ENCODE assay signal across 12 cellular contexts in the genomic region with DNA sequence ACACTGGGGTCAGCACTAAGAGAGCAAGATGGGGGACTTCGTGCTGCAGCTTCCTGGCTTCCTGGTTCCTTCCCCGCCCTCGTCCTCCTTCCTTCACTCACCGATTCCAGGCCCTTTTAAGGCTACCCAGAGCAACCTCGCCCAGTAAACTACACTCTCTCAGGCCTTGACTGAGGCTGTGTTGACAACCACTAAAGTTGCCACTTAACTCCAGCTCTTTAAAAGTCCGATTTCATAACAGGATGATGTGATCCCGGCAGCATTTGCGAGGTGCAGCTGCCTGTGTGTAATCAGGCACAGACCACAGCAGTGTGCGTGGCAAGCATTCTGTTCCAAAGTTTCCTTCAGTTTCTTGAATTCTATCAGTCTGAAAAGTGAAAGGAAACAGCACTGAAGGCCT.
DNase-seq lines count a peak whose midpoint lies in the region; ATAC-seq and TF ChIP-seq lines count a peak whose summit lies in the region.
"Had no signal": no experiment of that assay in that cellular context is flagged by ENCODE, and none has a peak within 500 bp of the region (broad histone marks: within the 10 kb centered on the region; RNA-seq: fewer than 3 reads in every experiment).

No MANE protein-coding gene starts in this region.

- WGBS in psoas muscle, 3 donors = 21 to 37% (median 28%) methylated on average over 9 of the region's 9 CpGs

- intact Hi-C loops in psoas muscle (cut with DNase I) = no loop called here

- H3K9me3 ChIP-seq in psoas muscle = no peaks in the 10 kb centered on the region
- H3K9me3 ChIP-seq in effector memory CD4-positive, alpha-beta T cell (ENCODE audit: control insufficient read depth, low read length) = no peaks in the 10 kb centered on the region
- H3K9me3 ChIP-seq: Caco-2 had no signal

- TF ChIP-seq POLR2A in GM18505 (IDR thresholded peaks at IDR 0.05; ENCODE audit: borderline replicate concordance, extremely low read depth, insufficient read depth, insufficient read length) = no peak

- H3K4me1 ChIP-seq in psoas muscle = no peaks in the 10 kb centered on the region
- no peaks in the 10 kb centered on the region for H3K4me1 ChIP-seq in effector memory CD4-positive, alpha-beta T cell (ENCODE audit: control insufficient read depth, insufficient read depth, low read length, poor library complexity, severe bottlenecking)
- H3K4me1 ChIP-seq: Caco-2 had no signal

- H3K27ac ChIP-seq in psoas muscle = peak overlapping the region; percentile 42
- no peak overlapping the region for H3K27ac ChIP-seq in effector memory CD4-positive, alpha-beta T cell (ENCODE audit: insufficient read depth, low read length, poor library complexity, severe bottlenecking)

- H3K36me3 ChIP-seq in psoas muscle (ENCODE audit: insufficient read depth in 1 of 2, low read depth in 1 of 2) = no peaks in the 10 kb centered on the region
- no peaks in the 10 kb centered on the region for H3K36me3 ChIP-seq in effector memory CD4-positive, alpha-beta T cell (ENCODE audit: control insufficient read depth, insufficient read depth, low read length)

- TF ChIP-seq CTCF in foreskin fibroblast (IDR thresholded peaks at IDR 0.05; ENCODE audit: low read depth, low read length) (no peak), psoas muscle (IDR thresholded peaks at IDR 0.05) (no peak)

- peak in 3 of 4 donors; percentile 44 to 80 (median 48) for ATAC-seq in psoas muscle
- no peak for ATAC-seq in GM18520 (IDR thresholded peaks at IDR 0.05; ENCODE audit: unreplicated experiment)
- no peak for ATAC-seq in GM18505 (IDR thresholded peaks at IDR 0.05; ENCODE audit: unreplicated experiment)

- DNase-seq in ELR (ENCODE audit: low read depth) (peak; percentile 17), NCI-H187 treated with DMSO at 0.1 percent for 48 hours (lab: John Stamatoyannopoulos, UW) (peak; percentile 13), foreskin fibroblast (peak; percentile 82 to 86), psoas muscle (peak; percentile 13 to 65), NCI-H446 treated with DMSO at 0.1 percent for 48 hours (lab: John Stamatoyannopoulos, UW) (no peak)
- DNase-seq in effector memory CD4-positive, alpha-beta T cell = no peak
- DNase-seq: activated CD4-positive, alpha-beta T cell treated with anti-CD3 and anti-CD28 coated beads, Interleukin-2, amount 10 ng/mL, durations not matched to agents 7 days and 5 days; Caco-2; mesendoderm; NCI-H526 treated with DMSO at 0.1 percent for 48 hours had no signal

- H3K4me3 ChIP-seq in foreskin fibroblast (ENCODE audit: low read depth in 1 of 2, low read length in 2 of 2) (no peak overlapping the region), psoas muscle (no peak overlapping the region)
- no peak overlapping the region for H3K4me3 ChIP-seq in effector memory CD4-positive, alpha-beta T cell (ENCODE audit: insufficient read depth, low read depth, low read length, poor library complexity, severe bottlenecking)

- no peaks in the 10 kb centered on the region for H3K27me3 ChIP-seq in psoas muscle (ENCODE audit: insufficient read depth in 3 of 3, low read length in 2 of 3)
- H3K27me3 ChIP-seq in effector memory CD4-positive, alpha-beta T cell (replicated peaks; ENCODE audit: control insufficient read depth, insufficient read depth, low read length, poor library complexity, severe bottlenecking) = no peaks in the 10 kb centered on the region

Comparison
In these comparisons a context has a peak if more than half of its experiments do, and no peak if none do; other contexts are left out.
1. DNase-seq: peak in ELR (single experiment), NCI-H187 treated with DMSO at 0.1 percent for 48 hours (single experiment), foreskin fibroblast (2 of 2) and psoas muscle (2 of 2); none in effector memory CD4-positive, alpha-beta T cell (0 of 3) and NCI-H446 treated with DMSO at 0.1 percent for 48 hours (single experiment).
2. ATAC-seq: peak in psoas muscle (3 of 4); none in GM18520 (single experiment) and GM18505 (single experiment).